In genomic region chr7:123856428-123856827, GRCh38 we compare ENCODE assay signal across 12 cellular contexts. TPM values are rescaled to one million over a fixed set of nuclear protein-coding genes. Genes with fewer than 3 reads are reported as not detected.
"Had no signal": no experiment of that assay in that cellular context is flagged by ENCODE, and none has a peak within 500 bp of the region (broad histone marks: within the 10 kb centered on the region; RNA-seq: fewer than 3 reads in every experiment).

No MANE protein-coding gene starts in this region.

RNA-seq across cellular contexts. Expression of gene HYAL4, which starts 11.5 kb away (rescaled TPM):
- total RNA-seq: left cardiac atrium, left lung, mesothelial cell of epicardium, mononuclear cell, natural killer cell, occipital lobe, osteocyte, posterior vena cava, smooth muscle cell, temporal lobe, tibial nerve, uterus had no signal
- polyA plus RNA-seq: smooth muscle cell had no signal
